25 cellular contexts compared by ENCODE assay signal in the genomic region with DNA sequence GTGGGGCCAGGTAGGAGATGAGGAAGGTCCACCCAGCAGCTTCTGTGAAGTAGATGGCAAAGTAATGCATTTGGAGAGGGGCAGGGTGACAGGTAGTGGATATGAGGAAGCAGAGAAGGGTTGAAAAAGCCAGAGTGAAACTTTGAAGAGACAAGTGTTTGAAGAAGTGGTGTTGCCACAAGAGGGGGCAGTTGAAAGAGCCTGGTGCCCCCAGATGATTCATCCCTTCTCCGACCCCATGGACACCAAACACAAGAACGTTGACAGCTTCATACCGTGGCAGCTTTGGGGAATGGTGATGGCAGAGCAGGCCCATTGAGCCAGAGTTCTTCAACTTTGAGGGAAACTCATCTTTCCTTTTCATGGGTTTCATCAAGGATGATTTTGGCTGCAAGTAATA. TPM values are rescaled to one million over a fixed set of nuclear protein-coding genes. Genes with fewer than 3 reads are reported as not detected.
DNase-seq lines count a peak whose midpoint lies in the region; ATAC-seq and TF ChIP-seq lines count a peak whose summit lies in the region.
"Had no signal": no experiment of that assay in that cellular context is flagged by ENCODE, and none has a peak within 500 bp of the region (broad histone marks: within the 10 kb centered on the region; RNA-seq: fewer than 3 reads in every experiment).

No MANE protein-coding gene starts in this region.

- H3K27ac Mint-ChIP-seq in immature natural killer cell: no peak overlapping the region
- H3K27ac Mint-ChIP-seq: activated CD8-positive, alpha-beta memory T cell treated with anti-CD3 and anti-CD28 coated beads, Interleukin-2, amount 10 ng/mL, durations not matched to agents 7 days and 5 days; activated naive CD8-positive, alpha-beta T cell treated with anti-CD3 and anti-CD28 coated beads for 36 hours; activated T-helper 17 cell treated with anti-CD3 and anti-CD28 coated beads, Interleukin-2, amount 50 U/mL, for 72 hours; mesothelial cell of epicardium; natural killer cell had no signal

- no peaks in the 10 kb centered on the region for H3K36me3 Mint-ChIP-seq in immature natural killer cell
- H3K36me3 Mint-ChIP-seq: activated CD8-positive, alpha-beta memory T cell treated with anti-CD3 and anti-CD28 coated beads, Interleukin-2, amount 10 ng/mL, durations not matched to agents 7 days and 5 days; activated naive CD8-positive, alpha-beta T cell treated with anti-CD3 and anti-CD28 coated beads for 36 hours; mesothelial cell of epicardium; natural killer cell had no signal

- CTCF ChIA-PET in HEK293T (lab: Yijun Ruan, JAX): no interaction called here

- DNase-seq in SIG-M5 treated with dmso at 0.1 percent for 504 hours (lab: John Stamatoyannopoulos, UW; ENCODE audit: unreplicated experiment) (peak; percentile 37), SIG-M5 (lab: John Stamatoyannopoulos, UW) (no peak), KBM-7 (peak; percentile 72), SK-MEL-5 (ENCODE audit: low read depth, low spot score) (peak; percentile 22), immature natural killer cell (peak; percentile 16 to 23 (median 19)), NCI-H2029 (lab: John Stamatoyannopoulos, UW) (no peak), HEK293T (ENCODE audit: extremely low spot score) (no peak)
- DNase-seq: activated CD8-positive, alpha-beta memory T cell treated with anti-CD3 and anti-CD28 coated beads, Interleukin-2, amount 10 ng/mL, durations not matched to agents 7 days and 5 days; activated naive CD8-positive, alpha-beta T cell treated with anti-CD3 and anti-CD28 coated beads for 36 hours; effector memory CD4-positive, alpha-beta T cell; natural killer cell; NCI-H1930; NCI-H345; pancreas; sigmoid colon; SK-N-SH; T1000; testis had no signal

- H3K4me3 Mint-ChIP-seq in immature natural killer cell: no peak overlapping the region
- H3K4me3 Mint-ChIP-seq: activated CD8-positive, alpha-beta memory T cell treated with anti-CD3 and anti-CD28 coated beads, Interleukin-2, amount 10 ng/mL, durations not matched to agents 7 days and 5 days; activated naive CD8-positive, alpha-beta T cell treated with anti-CD3 and anti-CD28 coated beads for 36 hours; activated T-helper 17 cell treated with anti-CD3 and anti-CD28 coated beads, Interleukin-2, amount 50 U/mL, for 72 hours; mesothelial cell of epicardium; natural killer cell had no signal

- POLR2A ChIA-PET in HEK293T (lab: Yijun Ruan, JAX): no interaction called here

- H3K9me3 Mint-ChIP-seq in immature natural killer cell: no peaks in the 10 kb centered on the region
- H3K9me3 Mint-ChIP-seq: activated naive CD8-positive, alpha-beta T cell treated with anti-CD3 and anti-CD28 coated beads for 36 hours; activated T-helper 17 cell treated with anti-CD3 and anti-CD28 coated beads, Interleukin-2, amount 50 U/mL, for 72 hours; natural killer cell had no signal

- H3K4me1 Mint-ChIP-seq in immature natural killer cell: peaks cover 0 to 7% of the 10 kb centered on the region in 2 donors
- H3K4me1 Mint-ChIP-seq: activated CD8-positive, alpha-beta memory T cell treated with anti-CD3 and anti-CD28 coated beads, Interleukin-2, amount 10 ng/mL, durations not matched to agents 7 days and 5 days; activated naive CD8-positive, alpha-beta T cell treated with anti-CD3 and anti-CD28 coated beads for 36 hours; mesothelial cell of epicardium had no signal

- in situ Hi-C loops in KBM-7 (cut with MboI; ENCODE audit: low pct_unique_long_range_greater_than_20kb, low sequenced_read_pairs) (no loop called here), SK-MEL-5 (cut with HindIII; ENCODE audit: low pct_unique_long_range_greater_than_20kb, low sequenced_read_pairs) (no loop called here)

- no peak for ATAC-seq in HG03025 (IDR thresholded peaks at IDR 0.05; ENCODE audit: low FRiP score, unreplicated experiment)
- ATAC-seq: activated CD8-positive, alpha-beta memory T cell treated with anti-CD3 and anti-CD28 coated beads, Interleukin-2, amount 10 ng/mL, durations not matched to agents 7 days and 5 days; activated T-helper 17 cell treated with anti-CD3 and anti-CD28 coated beads, Interleukin-2, amount 50 U/mL, for 72 hours; gastroesophageal sphincter; natural killer cell; pancreas had no signal

- peaks cover 0 to 11% (median 7%) of the 10 kb centered on the region in 3 donors for H3K27me3 Mint-ChIP-seq in immature natural killer cell (ENCODE audit: low read depth in 3 of 3)

TF ChIP-seq in HEK293T, 16 proteins besides CTCF, POLR2A, EP300 and RAD21:
- no peak for TF ChIP-seq FOXK2 (IDR thresholded peaks at IDR 0.05)

RNA-seq across cellular contexts. Expression of a gene that starts 19.9 kb away (rescaled TPM):
- not detected in 2 replicates for total RNA-seq in SK-MEL-5 (2014; rRNA removed; shearing (Covaris generic))
- polyA plus RNA-seq in SK-MEL-5 (2015; cell fraction: cytosol; rRNA removed): not detected in 2 replicates
- polyA plus RNA-seq in SK-MEL-5 (2015; cell fraction: nucleus; rRNA removed): not detected in 2 replicates
- not detected for polyA plus RNA-seq in immature natural killer cell
- total RNA-seq: activated naive CD8-positive, alpha-beta T cell treated with anti-CD3 and anti-CD28 coated beads for 36 hours; activated T-helper 17 cell treated with anti-CD3 and anti-CD28 coated beads, Interleukin-2, amount 50 U/mL, for 72 hours; cerebellum; esophagus muscularis mucosa; gastroesophageal sphincter; MCF 10A; mesothelial cell of epicardium; natural killer cell; pancreas; sigmoid colon; testis had no signal
- polyA plus RNA-seq: pancreas, SK-N-SH had no signal

RNA-seq across cellular contexts. Expression of a gene that starts 20.8 kb away (rescaled TPM):
- not detected in 2 replicates for total RNA-seq in SK-MEL-5 (2014; rRNA removed; shearing (Covaris generic))
- not detected in 2 replicates for polyA plus RNA-seq in SK-MEL-5 (2015; cell fraction: cytosol; rRNA removed)
- polyA plus RNA-seq in SK-MEL-5 (2015; cell fraction: nucleus; rRNA removed): not detected in 2 replicates
- not detected for polyA plus RNA-seq in immature natural killer cell
- total RNA-seq: activated CD8-positive, alpha-beta memory T cell treated with anti-CD3 and anti-CD28 coated beads, Interleukin-2, amount 10 ng/mL, durations not matched to agents 7 days and 5 days; activated naive CD8-positive, alpha-beta T cell treated with anti-CD3 and anti-CD28 coated beads for 36 hours; activated T-helper 17 cell treated with anti-CD3 and anti-CD28 coated beads, Interleukin-2, amount 50 U/mL, for 72 hours; cerebellum; esophagus muscularis mucosa; gastroesophageal sphincter; MCF 10A; mesothelial cell of epicardium; natural killer cell; sigmoid colon had no signal
- polyA plus RNA-seq: sigmoid colon, SK-N-SH had no signal

RNA-seq across cellular contexts. Expression of a gene that starts 23.7 kb away (rescaled TPM):
- total RNA-seq in SK-MEL-5 (2014; rRNA removed; shearing (Covaris generic)): not detected in 2 replicates
- not detected in 2 replicates for polyA plus RNA-seq in SK-MEL-5 (2015; cell fraction: cytosol; rRNA removed)
- polyA plus RNA-seq in SK-MEL-5 (2015; cell fraction: nucleus; rRNA removed): not detected in 2 replicates
- under 1 TPM in 1 of 3 donors, not detected in 2; 0.45 TPM for polyA plus RNA-seq in immature natural killer cell
- total RNA-seq: activated CD8-positive, alpha-beta memory T cell treated with anti-CD3 and anti-CD28 coated beads, Interleukin-2, amount 10 ng/mL, durations not matched to agents 7 days and 5 days; activated T-helper 17 cell treated with anti-CD3 and anti-CD28 coated beads, Interleukin-2, amount 50 U/mL, for 72 hours; cerebellum; esophagus muscularis mucosa; gastroesophageal sphincter; MCF 10A; natural killer cell; pancreas; sigmoid colon; testis had no signal
- polyA plus RNA-seq: sigmoid colon, SK-N-SH had no signal

RNA-seq across cellular contexts. Expression of a gene that starts 28.1 kb away (rescaled TPM):
- 0.21 and 0.67 TPM in 2 replicates for total RNA-seq in SK-MEL-5 (2014; rRNA removed; shearing (Covaris generic))
- polyA plus RNA-seq in SK-MEL-5 (2015; cell fraction: cytosol; rRNA removed): 0.29 and 0.44 TPM in 2 replicates
- 0.14 and 0.21 TPM in 2 replicates for polyA plus RNA-seq in SK-MEL-5 (2015; cell fraction: nucleus; rRNA removed)
- not detected for polyA plus RNA-seq in immature natural killer cell
- total RNA-seq: activated CD8-positive, alpha-beta memory T cell treated with anti-CD3 and anti-CD28 coated beads, Interleukin-2, amount 10 ng/mL, durations not matched to agents 7 days and 5 days; activated naive CD8-positive, alpha-beta T cell treated with anti-CD3 and anti-CD28 coated beads for 36 hours; activated T-helper 17 cell treated with anti-CD3 and anti-CD28 coated beads, Interleukin-2, amount 50 U/mL, for 72 hours; cerebellum; MCF 10A; natural killer cell had no signal
- polyA plus RNA-seq: SK-N-SH had no signal

RNA-seq across cellular contexts. Expression of a gene that starts 43.3 kb away (rescaled TPM):
- not detected in 2 replicates for total RNA-seq in SK-MEL-5 (2014; rRNA removed; shearing (Covaris generic))
- not detected in 2 replicates for polyA plus RNA-seq in SK-MEL-5 (2015; cell fraction: cytosol; rRNA removed)
- polyA plus RNA-seq in SK-MEL-5 (2015; cell fraction: nucleus; rRNA removed): not detected in 2 replicates
- not detected for polyA plus RNA-seq in immature natural killer cell
- total RNA-seq: activated CD8-positive, alpha-beta memory T cell treated with anti-CD3 and anti-CD28 coated beads, Interleukin-2, amount 10 ng/mL, durations not matched to agents 7 days and 5 days; activated naive CD8-positive, alpha-beta T cell treated with anti-CD3 and anti-CD28 coated beads for 36 hours; activated T-helper 17 cell treated with anti-CD3 and anti-CD28 coated beads, Interleukin-2, amount 50 U/mL, for 72 hours; cerebellum; esophagus muscularis mucosa; gastroesophageal sphincter; MCF 10A; mesothelial cell of epicardium; natural killer cell; pancreas; sigmoid colon had no signal
- polyA plus RNA-seq: pancreas, sigmoid colon, SK-N-SH had no signal

Comparison
In these comparisons a context has a peak if more than half of its experiments do, and no peak if none do; other contexts are left out.
1. DNase-seq: peak in SIG-M5 treated with dmso at 0.1 percent for 504 hours (single experiment), KBM-7 (single experiment), SK-MEL-5 (single experiment) and immature natural killer cell (3 of 3); none in SIG-M5 (single experiment), NCI-H2029 (single experiment) and HEK293T (single experiment).